Comparison of ENCODE assay signal across 24 cellular contexts in genomic region chr13:102626928-102627327, GRCh38.
"Had no signal": no experiment of that assay in that cellular context is flagged by ENCODE, and none has a peak within 500 bp of the region (broad histone marks: within the 10 kb centered on the region; RNA-seq: fewer than 3 reads in every experiment).

No MANE protein-coding gene starts in this region.

- H3K4me3 ChIP-seq: colonic mucosa, prostate gland, spleen, tibial artery, upper lobe of left lung, vagina had no signal

- ATAC-seq: left cardiac atrium; sciatic nerve; stimulated activated memory B cell treated with anti-CD40 and anti-IgM and Interleukin-4, amounts not matched to agents 10 μg/mL and 1 μg/mL and 100 μg/mL, for 72 hours had no signal

- H3K27me3 ChIP-seq: colonic mucosa, spleen, tibial artery, upper lobe of left lung, vagina had no signal

- DNase-seq: cerebellar nuclear complex; colonic mucosa; dermis blood vessel endothelial cell; erythroblast; foreskin melanocyte; head of caudate nucleus; hippocampal formation; left cardiac atrium; mesenchymal stem cell; midbrain; naive B cell; nephron progenitor cell; retina; spleen; stimulated activated CD4-positive, alpha-beta T cell treated with anti-CD3 and anti-CD28 coated beads, Interleukin-15, amount 100 ng/mL, for 24 hours; stimulated activated CD4-positive, alpha-beta T cell treated with anti-CD3 and anti-CD28 coated beads, Interleukin-1b, Interleukin-23, amount 100 ng/mL, for 48 hours; stimulated activated CD4-positive, alpha-beta T cell treated with anti-CD3 and anti-CD28 coated beads, Interleukin-4, amount 100 ng/mL, for 24 hours; tibial artery; upper lobe of left lung had no signal

- H3K9me3 ChIP-seq: colonic mucosa, prostate gland, spleen, tibial artery, upper lobe of left lung, vagina had no signal

- H3K4me1 ChIP-seq: colonic mucosa, parathyroid adenoma, prostate gland, spleen, tibial artery, upper lobe of left lung, vagina had no signal

- H3K27ac ChIP-seq: colonic mucosa, parathyroid adenoma, prostate gland, spleen, tibial artery, upper lobe of left lung, vagina had no signal
